ENCODE assay signal across 26 cellular contexts in the genomic region with DNA sequence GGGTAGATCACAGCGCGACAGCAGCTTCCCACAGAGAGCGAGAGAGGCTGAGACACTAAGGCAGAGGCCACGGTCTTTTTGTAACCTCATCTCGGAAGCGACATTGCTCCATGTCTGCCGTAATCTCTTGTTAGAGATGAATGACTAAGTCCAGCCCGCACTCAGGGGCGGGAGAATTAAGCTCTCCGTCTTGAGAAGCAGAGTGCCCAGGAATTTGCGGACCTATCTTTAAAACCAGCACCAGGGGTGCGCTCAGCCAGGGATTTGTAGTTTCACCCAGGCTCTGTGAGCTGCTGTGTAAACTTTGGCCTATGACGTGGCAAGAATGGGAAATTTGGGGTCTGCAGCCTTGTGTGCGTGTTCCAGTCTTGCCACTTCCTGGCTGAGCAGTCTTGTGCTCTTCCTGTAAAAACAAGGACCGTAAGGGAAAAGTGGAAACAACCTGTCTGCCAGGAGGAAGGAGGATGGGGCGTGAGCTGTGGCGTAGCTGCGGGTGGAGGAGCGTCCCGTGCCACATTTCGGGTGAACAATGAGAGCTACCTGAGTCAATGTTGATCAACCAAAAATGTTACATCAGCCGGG. TPM values are rescaled to one million over a fixed set of nuclear protein-coding genes. Genes with fewer than 3 reads are reported as not detected.
DNase-seq lines count a peak whose midpoint lies in the region; ATAC-seq and TF ChIP-seq lines count a peak whose summit lies in the region.
"Had no signal": no experiment of that assay in that cellular context is flagged by ENCODE, and none has a peak within 500 bp of the region (broad histone marks: within the 10 kb centered on the region; RNA-seq: fewer than 3 reads in every experiment).

No MANE protein-coding gene starts in this region.

- no peaks in the 10 kb centered on the region for H3K36me3 ChIP-seq in left ventricle myocardium inferior
- H3K36me3 ChIP-seq: lower lobe of right lung, neutrophil, upper lobe of left lung had no signal

- peaks cover 82% of the 10 kb centered on the region for H3K27me3 Mint-ChIP-seq in Calu3 (ENCODE audit: unreplicated experiment)

- CTCF ChIA-PET in Calu3 (lab: Charles Lee), result interaction anchor here (0.6 to 5.2 kb wide), 3 partner anchors 13 to 49 kb away, joined by 3 to 57 read pairs (median 3); no protein-coding TSS in a partner anchor

- no TSS peak for BruUV-seq in Calu3 (replicated peaks; lab: Mats Ljungman, UMichigan)

- ATAC-seq in Right ventricle myocardium inferior (no peak), HG03460 (IDR thresholded peaks at IDR 0.05; ENCODE audit: unreplicated experiment) (no peak), GM19455 (IDR thresholded peaks at IDR 0.05; ENCODE audit: unreplicated experiment) (no peak)
- ATAC-seq: CD8-positive, alpha-beta T cell; lower lobe of right lung had no signal

- no peak overlapping the region for H3K27ac Mint-ChIP-seq in Calu3 (ENCODE audit: unreplicated experiment)
- H3K27ac Mint-ChIP-seq: activated naive CD8-positive, alpha-beta T cell; activated T-helper 2 cell treated with anti-CD3 and anti-CD28 coated beads, Interferon-gamma antibody, Interleukin-2, Interleukin-4, amounts not matched to agents 10 μg/mL and 5 μg/mL and 100 μg/mL, durations not matched to agents 14 hours and 24 hours and 36 hours; CD8-positive, alpha-beta T cell; HFFc6; T-helper 2 cell treated with Interferon-gamma antibody and Interleukin-4, amounts not matched to agents 5 μg/mL and 100 μg/mL, for 36 hours had no signal

- H3K36me3 Mint-ChIP-seq in Calu3 (ENCODE audit: insufficient read depth, unreplicated experiment), result peaks cover 7% of the 10 kb centered on the region
- H3K36me3 Mint-ChIP-seq: activated naive CD8-positive, alpha-beta T cell; CD8-positive, alpha-beta T cell had no signal

- peaks cover 21% of the 10 kb centered on the region for H3K4me1 Mint-ChIP-seq in Calu3 (ENCODE audit: low read depth, unreplicated experiment)

- intact Hi-C loops in Right ventricle myocardium inferior (cut with DNase I) (no loop called here), left ventricle myocardium inferior (cut with micrococcal nuclease) (no loop called here), Calu3 (cut with micrococcal nuclease; ENCODE audit: unreplicated experiment) (no loop called here)

- DNase-seq in Right ventricle myocardium inferior (ENCODE audit: missing footprints) (peak; percentile 39), left ventricle myocardium inferior (no peak), choroid plexus epithelial cell (ENCODE audit: low read depth) (peak; percentile 70), iris pigment epithelial cell (ENCODE audit: low read depth) (peak; percentile 79), Calu3 (no peak), NAMALWA (ENCODE audit: low spot score) (no peak)
- DNase-seq: activated CD4-positive, alpha-beta T cell treated with anti-CD3 and anti-CD28 coated beads, Interleukin-2, amount 50 U/mL, for 4 hours; activated CD8-positive, alpha-beta memory T cell treated with anti-CD3 and anti-CD28 coated beads, Interleukin-2, amount 50 U/mL, for 4 hours; CD8-positive, alpha-beta T cell; effector CD8-positive, alpha-beta T cell; HFFc6; lower lobe of right lung; NCI-H1048; NCI-H1930; NCI-H2227 treated with DMSO at 0.1 percent for 48 hours; OCI-M1; stimulated activated CD4-positive, alpha-beta T cell treated with anti-CD3 and anti-CD28 coated beads, Interleukin-1b, Interleukin-23, amount 100 ng/mL, for 48 hours; upper lobe of left lung had no signal

- no peaks in the 10 kb centered on the region for H3K9me3 ChIP-seq in left ventricle myocardium inferior (replicated peaks)
- H3K9me3 ChIP-seq: lower lobe of right lung, neutrophil, upper lobe of left lung had no signal

- H3K4me1 ChIP-seq in left ventricle myocardium inferior, result peaks cover 24% of the 10 kb centered on the region

- H3K27me3 ChIP-seq in left ventricle myocardium inferior (ENCODE audit: low read depth), result peaks cover 80% of the 10 kb centered on the region

- TF ChIP-seq CTCF in left ventricle myocardium inferior (IDR thresholded peaks at IDR 0.05; ENCODE audit: borderline replicate concordance) (no peak), choroid plexus epithelial cell (conservative IDR thresholded peaks at IDR 0.05; ENCODE audit: low read depth, low read length) (no peak), Calu3 (IDR thresholded peaks at IDR 0.05; ENCODE audit: unreplicated experiment) (no peak)

- no peak overlapping the region for H3K27ac ChIP-seq in left ventricle myocardium inferior (replicated peaks)
- H3K27ac ChIP-seq: KMS-11, lower lobe of right lung, neutrophil, upper lobe of left lung had no signal

- no peaks in the 10 kb centered on the region for H3K9me3 Mint-ChIP-seq in Calu3 (ENCODE audit: low read depth, unreplicated experiment)
- H3K9me3 Mint-ChIP-seq: activated T-helper 2 cell treated with anti-CD3 and anti-CD28 coated beads, Interferon-gamma antibody, Interleukin-2, Interleukin-4, amounts not matched to agents 10 μg/mL and 5 μg/mL and 100 μg/mL, durations not matched to agents 14 hours and 24 hours and 36 hours; CD8-positive, alpha-beta T cell; HFFc6; T-helper 2 cell treated with Interferon-gamma antibody and Interleukin-4, amounts not matched to agents 5 μg/mL and 100 μg/mL, for 36 hours had no signal

- H3K4me3 Mint-ChIP-seq in Calu3 (ENCODE audit: low read depth, unreplicated experiment), result no peak overlapping the region
- H3K4me3 Mint-ChIP-seq: activated naive CD8-positive, alpha-beta T cell; CD8-positive, alpha-beta T cell; HFFc6; T-helper 2 cell treated with Interferon-gamma antibody and Interleukin-4, amounts not matched to agents 5 μg/mL and 100 μg/mL, for 36 hours had no signal

- H3K4me3 ChIP-seq in left ventricle myocardium inferior (no peak overlapping the region), choroid plexus epithelial cell (ENCODE audit: low read depth, low read length) (no peak overlapping the region)
- H3K4me3 ChIP-seq: lower lobe of right lung, upper lobe of left lung had no signal

RNA-seq across cellular contexts. Expression of a gene that starts 16.0 kb away (rescaled TPM):
- not detected for total RNA-seq in Right ventricle myocardium inferior
- total RNA-seq in left ventricle myocardium inferior, result 0.14 TPM
- total RNA-seq in Calu3 (2022), result 0.57 and 1.2 TPM in 2 replicates
- total RNA-seq: CD8-positive, alpha-beta T cell; HFFc6; skeletal muscle tissue had no signal

Comparison
In these comparisons a context has a peak if more than half of its experiments do, and no peak if none do; other contexts are left out.
1. DNase-seq: peak in Right ventricle myocardium inferior (single experiment), choroid plexus epithelial cell (single experiment) and iris pigment epithelial cell (single experiment); none in left ventricle myocardium inferior (single experiment), Calu3 (single experiment) and NAMALWA (single experiment).